Comparison of ENCODE assay signal across 24 cellular contexts in genomic region chr1:107817909-107818308, GRCh38.
DNase-seq lines count a peak whose midpoint lies in the region; ATAC-seq and TF ChIP-seq lines count a peak whose summit lies in the region.
"Had no signal": no experiment of that assay in that cellular context is flagged by ENCODE, and none has a peak within 500 bp of the region (broad histone marks: within the 10 kb centered on the region; RNA-seq: fewer than 3 reads in every experiment).

No MANE protein-coding gene starts in this region.

- H3K9ac ChIP-seq in BLaER1 treated with 17β-estradiol and CSF1 and Interleukin-3, amounts not matched to agents 10 nM and 100 nM, result no peak overlapping the region

- peak overlapping the region; percentile 41 for H3K27ac Mint-ChIP-seq in activated naive CD8-positive, alpha-beta T cell
- H3K27ac Mint-ChIP-seq in activated naive CD8-positive, alpha-beta T cell treated with anti-CD3 and anti-CD28 coated beads, Interleukin-2, amount 50 U/mL, for 24 hours, result no peak overlapping the region
- H3K27ac Mint-ChIP-seq: CD4-positive, alpha-beta T cell had no signal

- no peak overlapping the region for H3K27ac ChIP-seq in BLaER1 treated with 17β-estradiol and CSF1 and Interleukin-3, amounts not matched to agents 10 nM and 100 nM
- H3K27ac ChIP-seq in gastroesophageal sphincter, result no peak overlapping the region
- H3K27ac ChIP-seq: SJSA1 had no signal

- TF ChIP-seq EP300 in gastroesophageal sphincter (IDR thresholded peaks at IDR 0.05), result no peak

- H3K4me3 Mint-ChIP-seq in activated naive CD8-positive, alpha-beta T cell, result no peak overlapping the region
- no peak overlapping the region for H3K4me3 Mint-ChIP-seq in activated naive CD8-positive, alpha-beta T cell treated with anti-CD3 and anti-CD28 coated beads, Interleukin-2, amount 50 U/mL, for 24 hours
- H3K4me3 Mint-ChIP-seq: CD4-positive, alpha-beta T cell had no signal

- no peak for TF ChIP-seq CTCF in gastroesophageal sphincter (IDR thresholded peaks at IDR 0.05)

- peak overlapping the region in 10 of 11 experiments; percentile 23 to 79 (median 42); a peak in 18 of 22 replicates for H3K4me2 ChIP-seq in BLaER1 treated with 17β-estradiol and CSF1 and Interleukin-3, amounts not matched to agents 10 nM and 100 nM

- H3K4me3 ChIP-seq in BLaER1 treated with 17β-estradiol and CSF1 and Interleukin-3, amounts not matched to agents 10 nM and 100 nM, result no peak overlapping the region
- no peak overlapping the region for H3K4me3 ChIP-seq in gastroesophageal sphincter
- H3K4me3 ChIP-seq: GM12878, SJSA1 had no signal

- no peak for ATAC-seq in activated naive CD8-positive, alpha-beta T cell treated with anti-CD3 and anti-CD28 coated beads, Interleukin-2, amount 50 U/mL, for 24 hours
- ATAC-seq in gastroesophageal sphincter, result peak; percentile 22
- no peak for ATAC-seq in HG03457 (IDR thresholded peaks at IDR 0.05; ENCODE audit: unreplicated experiment)
- ATAC-seq: GM12878, PC-3 had no signal

- 27 to 54% methylated on average over 1 of the region's 2 CpGs for WGBS in gastroesophageal sphincter (ENCODE audit: low coverage in 1 of 2), 2 donors

- H3K9me3 ChIP-seq in BLaER1 treated with 17β-estradiol and CSF1 and Interleukin-3, amounts not matched to agents 10 nM and 100 nM (replicated peaks in 1 of 11), result peaks cover 3 to 40% (median 21%) of the 10 kb centered on the region in 11 experiments; a peak in 18 of 22 replicates
- no peaks in the 10 kb centered on the region for H3K9me3 ChIP-seq in gastroesophageal sphincter
- H3K9me3 ChIP-seq: BE2C, SJSA1 had no signal

- no peaks in the 10 kb centered on the region for H3K27me3 ChIP-seq in BLaER1 treated with 17β-estradiol and CSF1 and Interleukin-3, amounts not matched to agents 10 nM and 100 nM
- H3K27me3 ChIP-seq in gastroesophageal sphincter, result no peaks in the 10 kb centered on the region
- H3K27me3 ChIP-seq: SJSA1 had no signal

- H3K4me1 ChIP-seq in BLaER1 treated with 17β-estradiol and CSF1 and Interleukin-3, amounts not matched to agents 10 nM and 100 nM, result peaks cover 6 to 44% (median 25%) of the 10 kb centered on the region in 10 experiments; a peak in 19 of 20 replicates
- no peaks in the 10 kb centered on the region for H3K4me1 ChIP-seq in gastroesophageal sphincter
- H3K4me1 ChIP-seq: BE2C, SJSA1 had no signal

- H3K9me3 Mint-ChIP-seq in activated naive CD8-positive, alpha-beta T cell (ENCODE audit: low read depth), result peaks cover 4% of the 10 kb centered on the region
- peaks cover 12% of the 10 kb centered on the region for H3K9me3 Mint-ChIP-seq in activated naive CD8-positive, alpha-beta T cell treated with anti-CD3 and anti-CD28 coated beads, Interleukin-2, amount 50 U/mL, for 24 hours

- peaks cover 12% of the 10 kb centered on the region for H3K36me3 Mint-ChIP-seq in activated naive CD8-positive, alpha-beta T cell
- H3K36me3 Mint-ChIP-seq in activated naive CD8-positive, alpha-beta T cell treated with anti-CD3 and anti-CD28 coated beads, Interleukin-2, amount 50 U/mL, for 24 hours (ENCODE audit: low read depth), result peaks cover 17% of the 10 kb centered on the region

- no peak for DNase-seq in activated naive CD8-positive, alpha-beta T cell treated with anti-CD3 and anti-CD28 coated beads, Interleukin-2, amount 50 U/mL, for 24 hours
- DNase-seq in effector CD4-positive, alpha-beta T cell, result no peak
- DNase-seq in CD1c-positive myeloid dendritic cell (ENCODE audit: extremely low spot score), result no peak
- DNase-seq: BE2C; CD4-positive, alpha-beta T cell; EL; GDM1; NCI-H1048; NCI-H1417 treated with DMSO at 0.1 percent for 48 hours; NCI-H187 treated with DMSO at 0.1 percent for 48 hours; NCI-H2227 treated with DMSO at 0.1 percent for 48 hours; NCI-H510A treated with DMSO at 0.1 percent for 48 hours; NCI-H748 treated with DMSO at 0.1 percent for 48 hours; NK-92 treated with Interleukin-12 subunit alpha and Interleukin-12 subunit beta, amount 100 ng/mL, for 24 hours; PC-3; Right ventricle myocardium superior; RPMI8226 had no signal

- peaks cover 8 to 43% (median 12%) of the 10 kb centered on the region in 11 experiments; a peak in 14 of 22 replicates for H3K36me3 ChIP-seq in BLaER1 treated with 17β-estradiol and CSF1 and Interleukin-3, amounts not matched to agents 10 nM and 100 nM
- no peaks in the 10 kb centered on the region for H3K36me3 ChIP-seq in gastroesophageal sphincter
- H3K36me3 ChIP-seq: BE2C, SJSA1 had no signal

- no peaks in the 10 kb centered on the region; a peak in 1 of 22 replicates for H4K20me1 ChIP-seq in BLaER1 treated with 17β-estradiol and CSF1 and Interleukin-3, amounts not matched to agents 10 nM and 100 nM

- TF ChIP-seq POLR2A in gastroesophageal sphincter (IDR thresholded peaks at IDR 0.05), result no peak

- H3K27me3 Mint-ChIP-seq in activated naive CD8-positive, alpha-beta T cell, result no peaks in the 10 kb centered on the region
- H3K27me3 Mint-ChIP-seq in activated naive CD8-positive, alpha-beta T cell treated with anti-CD3 and anti-CD28 coated beads, Interleukin-2, amount 50 U/mL, for 24 hours, result no peaks in the 10 kb centered on the region
- H3K27me3 Mint-ChIP-seq: CD4-positive, alpha-beta T cell had no signal

- peaks cover 51% of the 10 kb centered on the region for H3K4me1 Mint-ChIP-seq in activated naive CD8-positive, alpha-beta T cell (ENCODE audit: low read depth)
- peaks cover 53% of the 10 kb centered on the region for H3K4me1 Mint-ChIP-seq in activated naive CD8-positive, alpha-beta T cell treated with anti-CD3 and anti-CD28 coated beads, Interleukin-2, amount 50 U/mL, for 24 hours

TF ChIP-seq in PFSK-1, 5 proteins besides CTCF, POLR2A, EP300 and RAD21:
- TF ChIP-seq REST (IDR thresholded peaks at IDR 0.05; ENCODE audit: insufficient read depth in 1 of 2, low read depth in 2 of 2, low read length in 2 of 2) (no peak), SIN3A (IDR thresholded peaks at IDR 0.05; ENCODE audit: borderline replicate concordance, insufficient read depth, low read length) (peak; percentile 33; the same call in 1 of the 2 replicates), TAF1 (IDR thresholded peaks at IDR 0.05; ENCODE audit: borderline replicate concordance, insufficient read depth, low read length) (no peak)
